1 cellular context compared by ENCODE assay signal in genomic region chr20:56003111-56003800, GRCh38.
TF ChIP-seq lines count a peak whose summit lies in the region.

No MANE protein-coding gene starts in this region.

TF ChIP-seq in H1, 55 proteins besides CTCF, POLR2A, EP300 and RAD21:
- peak; percentile 5; the same call in 1 of the 2 replicates for TF ChIP-seq SUZ12 (IDR thresholded peaks at IDR 0.05; ENCODE audit: low read length)
- TF ChIP-seq EZH2 (IDR thresholded peaks at IDR 0.05; ENCODE audit: low read depth, low read length, severe bottlenecking): peak; percentile 22
- TF ChIP-seq E2F6 (IDR thresholded peaks at IDR 0.05): no peak
- no peak for TF ChIP-seq HDAC2 (IDR thresholded peaks at IDR 0.05; ENCODE audit: borderline replicate concordance in 1 of 2, low read depth in 2 of 2, low read length in 2 of 2)
